17 cellular contexts compared by ENCODE assay signal in genomic region chr12:82659343-82660207, GRCh38. TPM values are rescaled to one million over a fixed set of nuclear protein-coding genes. Genes with fewer than 3 reads are reported as not detected.
A peak's percentile ranks its signal among the peaks of the same experiment; 100 is the strongest.
DNase-seq lines count a peak whose midpoint lies in the region; ATAC-seq, FAIRE-seq and TF ChIP-seq lines count a peak whose summit lies in the region.
"Had no signal": no experiment of that assay in that cellular context is flagged by ENCODE, and none has a peak within 500 bp of the region (broad histone marks: within the 10 kb centered on the region; RNA-seq: fewer than 3 reads in every experiment).

No MANE protein-coding gene starts in this region.

- ATAC-seq in pancreas (peak in 3 of 4 donors; percentile 23 to 71 (median 53)), HG02678 (IDR thresholded peaks at IDR 0.05; ENCODE audit: unreplicated experiment) (no peak)

- intact Hi-C loops in pancreas (cut with DNase I), result no loop called here

- no peak for FAIRE-seq in pancreas (lab: Jason Lieb, UNC)

- no peaks in the 10 kb centered on the region for H3K36me3 Mint-ChIP-seq in chondrocyte (ENCODE audit: low read depth)

- H3K27ac Mint-ChIP-seq in chondrocyte (ENCODE audit: unreplicated experiment), result no peak overlapping the region
- H3K27ac Mint-ChIP-seq: B cell had no signal

- no peaks in the 10 kb centered on the region for H3K36me3 ChIP-seq in pancreas
- H3K36me3 ChIP-seq: SJSA1 had no signal

- no peak overlapping the region for H3K4me3 Mint-ChIP-seq in chondrocyte (ENCODE audit: unreplicated experiment)
- H3K4me3 Mint-ChIP-seq: B cell had no signal

- DNase-seq in NCI-H2029 (lab: John Stamatoyannopoulos, UW) (peak; percentile 8), NCI-H2029 treated with DMSO at 0.1 percent for 48 hours (lab: John Stamatoyannopoulos, UW) (no peak), NCI-H146 treated with DMSO at 0.1 percent for 48 hours (lab: John Stamatoyannopoulos, UW; ENCODE audit: unreplicated experiment) (peak; percentile 17), chondrocyte (ENCODE audit: low spot score) (peak; percentile 93), pancreas (peak in 2 of 6 donors; percentile 14 to 66), mucosa of gallbladder (ENCODE audit: low spot score) (no peak), NCI-H446 (lab: John Stamatoyannopoulos, UW) (no peak)
- DNase-seq: DMS 273 treated with DMSO at 0.1 percent for 48 hours, GDM1, H7, Karpas-422, NCI-H1048, NCI-H1694, NCI-H510A had no signal

- TF ChIP-seq CTCF in chondrocyte (IDR thresholded peaks at IDR 0.05) (no peak), pancreas (IDR thresholded peaks at IDR 0.05) (no peak)

- no peak overlapping the region for H3K27ac ChIP-seq in pancreas
- H3K27ac ChIP-seq: SJSA1 had no signal

- H3K27me3 Mint-ChIP-seq in chondrocyte (ENCODE audit: low read depth), result peaks cover 2% of the 10 kb centered on the region

- no peaks in the 10 kb centered on the region for H3K4me1 Mint-ChIP-seq in chondrocyte (ENCODE audit: low read depth)
- H3K4me1 Mint-ChIP-seq: B cell had no signal

- H3K27me3 ChIP-seq in pancreas, result no peaks in the 10 kb centered on the region
- H3K27me3 ChIP-seq: SJSA1 had no signal

- no peaks in the 10 kb centered on the region for H3K9me3 ChIP-seq in pancreas
- H3K9me3 ChIP-seq: SJSA1 had no signal

- 87 to 88% methylated on average over 28 of the region's 28 CpGs for WGBS in pancreas, 2 donors

- H3K9me3 Mint-ChIP-seq in chondrocyte (ENCODE audit: low read depth), result no peaks in the 10 kb centered on the region

- peaks cover 0 to 4% (median 0%) of the 10 kb centered on the region in 3 donors for H3K4me1 ChIP-seq in pancreas
- H3K4me1 ChIP-seq: SJSA1 had no signal

- no peak overlapping the region for H3K4me3 ChIP-seq in pancreas
- H3K4me3 ChIP-seq: SJSA1 had no signal

RNA-seq across cellular contexts. Expression of gene TMTC2, which starts 27.1 kb away (rescaled TPM):
- total RNA-seq in chondrocyte (1.4 to 8.9 TPM (median 1.9 TPM) in 3 replicates), pancreas (10 to 100 TPM in 2 of 6 donors, 1 to 10 TPM in 4; 5.3 to 14.4 (median 6.5) TPM), mucosa of gallbladder (41.3 TPM)
- polyA plus RNA-seq in pancreas, result 1 to 10 TPM; 5.7 to 5.8 TPM

Comparison
In these comparisons a context has a peak if more than half of its experiments do, and no peak if none do; other contexts are left out.
1. DNase-seq: peak in NCI-H2029 (single experiment), NCI-H146 treated with DMSO at 0.1 percent for 48 hours (single experiment) and chondrocyte (single experiment); none in NCI-H2029 treated with DMSO at 0.1 percent for 48 hours (single experiment), mucosa of gallbladder (single experiment) and NCI-H446 (0 of 2).